Comparison of ENCODE assay signal across 21 cellular contexts in the genomic region with DNA sequence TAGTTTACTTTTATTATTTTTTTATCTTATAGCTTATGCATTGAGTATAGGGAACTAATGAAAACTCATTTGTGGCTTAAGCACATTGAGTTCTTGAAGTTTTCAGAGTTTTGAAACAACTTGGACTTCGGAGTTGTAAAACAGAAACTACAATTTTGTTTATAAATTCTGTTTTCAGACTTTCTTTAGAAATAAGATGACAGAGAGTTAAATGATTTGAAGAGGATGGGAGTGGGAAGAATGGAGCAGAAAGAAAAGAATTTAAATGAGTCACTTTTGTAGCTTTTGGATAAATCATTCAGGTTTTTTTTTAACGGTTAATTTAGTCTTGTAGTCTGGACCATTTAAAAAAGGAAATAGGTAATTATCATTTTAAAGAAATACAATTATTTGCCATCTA. TPM values are rescaled to one million over a fixed set of nuclear protein-coding genes. Genes with fewer than 3 reads are reported as not detected.
A peak's percentile ranks its signal among the peaks of the same experiment; 100 is the strongest.
DNase-seq lines count a peak whose midpoint lies in the region; ATAC-seq and TF ChIP-seq lines count a peak whose summit lies in the region.
"Had no signal": no experiment of that assay in that cellular context is flagged by ENCODE, and none has a peak within 500 bp of the region (broad histone marks: within the 10 kb centered on the region; RNA-seq: fewer than 3 reads in every experiment).

No MANE protein-coding gene starts in this region.

- TF ChIP-seq EP300 in esophagus muscularis mucosa (IDR thresholded peaks at IDR 0.05) = no peak

- no peaks in the 10 kb centered on the region for H3K27me3 Mint-ChIP-seq in activated CD8-positive, alpha-beta T cell treated with anti-CD3 and anti-CD28 coated beads for 36 hours
- no peaks in the 10 kb centered on the region for H3K27me3 Mint-ChIP-seq in activated CD8-positive, alpha-beta T cell treated with anti-CD3 and anti-CD28 coated beads, Interleukin-2, amount 10 ng/mL, durations not matched to agents 7 days and 5 days (ENCODE audit: low read depth)
- H3K27me3 Mint-ChIP-seq in T-helper 17 cell (no peaks in the 10 kb centered on the region), immature natural killer cell (ENCODE audit: low read depth in 3 of 3) (no peaks in the 10 kb centered on the region)
- H3K27me3 Mint-ChIP-seq: naive B cell had no signal

- POLR2A ChIA-PET in activated CD8-positive, alpha-beta T cell treated with anti-CD3 and anti-CD28 coated beads for 36 hours (lab: Charles Lee) = interaction anchor here (0.6 kb wide), 1 partner anchor 492 kb away, joined by 3 read pairs; no protein-coding TSS in a partner anchor
- POLR2A ChIA-PET in activated CD8-positive, alpha-beta T cell treated with anti-CD3 and anti-CD28 coated beads, Interleukin-2, amount 10 ng/mL, durations not matched to agents 7 days and 5 days (lab: Charles Lee) = no interaction called here

- no peak overlapping the region for H3K4me3 Mint-ChIP-seq in activated CD8-positive, alpha-beta T cell treated with anti-CD3 and anti-CD28 coated beads for 36 hours
- H3K4me3 Mint-ChIP-seq in activated CD8-positive, alpha-beta T cell treated with anti-CD3 and anti-CD28 coated beads, Interleukin-2, amount 10 ng/mL, durations not matched to agents 7 days and 5 days = no peak overlapping the region
- no peak overlapping the region for H3K4me3 Mint-ChIP-seq in T-helper 17 cell
- H3K4me3 Mint-ChIP-seq in stimulated activated effector memory CD8-positive, alpha-beta T cell treated with anti-CD3 and anti-CD28 coated beads, Interleukin-12 subunit alpha, Interleukin-12 subunit beta, amount 100 ng/mL, for 72 hours = no peak overlapping the region
- H3K4me3 Mint-ChIP-seq in immature natural killer cell = no peak overlapping the region
- H3K4me3 Mint-ChIP-seq: activated naive CD4-positive, alpha-beta T cell treated with anti-CD3 and anti-CD28 coated beads for 36 hours; naive B cell had no signal

- H3K4me3 ChIP-seq in esophagus muscularis mucosa = no peak overlapping the region
- H3K4me3 ChIP-seq: body of pancreas, colonic mucosa, upper lobe of right lung had no signal

- no peak for TF ChIP-seq POLR2A in esophagus muscularis mucosa (IDR thresholded peaks at IDR 0.05; ENCODE audit: low read depth)

- CTCF ChIA-PET in activated CD8-positive, alpha-beta T cell treated with anti-CD3 and anti-CD28 coated beads for 36 hours (lab: Charles Lee) = interaction anchor here (1.3 kb wide), 1 partner anchor 199 kb away, joined by 3 read pairs; no protein-coding TSS in a partner anchor
- CTCF ChIA-PET in activated CD8-positive, alpha-beta T cell treated with anti-CD3 and anti-CD28 coated beads, Interleukin-2, amount 10 ng/mL, durations not matched to agents 7 days and 5 days (lab: Charles Lee) = interaction anchor here (0.8 to 7.9 kb wide), 5 partner anchors 8 to 104 kb away, joined by 3 to 54 read pairs (median 3); no protein-coding TSS in a partner anchor

- no peaks in the 10 kb centered on the region for H3K9me3 Mint-ChIP-seq in activated CD8-positive, alpha-beta T cell treated with anti-CD3 and anti-CD28 coated beads for 36 hours
- no peaks in the 10 kb centered on the region for H3K9me3 Mint-ChIP-seq in activated CD8-positive, alpha-beta T cell treated with anti-CD3 and anti-CD28 coated beads, Interleukin-2, amount 10 ng/mL, durations not matched to agents 7 days and 5 days (ENCODE audit: insufficient read depth)
- no peaks in the 10 kb centered on the region for H3K9me3 Mint-ChIP-seq in stimulated activated effector memory CD8-positive, alpha-beta T cell treated with anti-CD3 and anti-CD28 coated beads, Interleukin-12 subunit alpha, Interleukin-12 subunit beta, amount 100 ng/mL, for 72 hours
- no peaks in the 10 kb centered on the region for H3K9me3 Mint-ChIP-seq in immature natural killer cell
- H3K9me3 Mint-ChIP-seq: activated naive CD4-positive, alpha-beta T cell treated with anti-CD3 and anti-CD28 coated beads for 36 hours; naive B cell had no signal

- peaks cover 67% of the 10 kb centered on the region for H3K4me1 Mint-ChIP-seq in activated CD8-positive, alpha-beta T cell treated with anti-CD3 and anti-CD28 coated beads for 36 hours (ENCODE audit: low read depth)
- peaks cover 5% of the 10 kb centered on the region for H3K4me1 Mint-ChIP-seq in activated CD8-positive, alpha-beta T cell treated with anti-CD3 and anti-CD28 coated beads, Interleukin-2, amount 10 ng/mL, durations not matched to agents 7 days and 5 days (ENCODE audit: low read depth)
- H3K4me1 Mint-ChIP-seq in T-helper 17 cell (peaks cover 11% of the 10 kb centered on the region), immature natural killer cell (peaks cover 0 to 6% of the 10 kb centered on the region in 2 donors)
- H3K4me1 Mint-ChIP-seq in stimulated activated effector memory CD8-positive, alpha-beta T cell treated with anti-CD3 and anti-CD28 coated beads, Interleukin-12 subunit alpha, Interleukin-12 subunit beta, amount 100 ng/mL, for 72 hours = peaks cover 38% of the 10 kb centered on the region
- H3K4me1 Mint-ChIP-seq: naive B cell had no signal

- H3K36me3 Mint-ChIP-seq in activated CD8-positive, alpha-beta T cell treated with anti-CD3 and anti-CD28 coated beads for 36 hours (ENCODE audit: low read depth) = peaks cover 53% of the 10 kb centered on the region
- peaks cover 60% of the 10 kb centered on the region for H3K36me3 Mint-ChIP-seq in activated CD8-positive, alpha-beta T cell treated with anti-CD3 and anti-CD28 coated beads, Interleukin-2, amount 10 ng/mL, durations not matched to agents 7 days and 5 days (ENCODE audit: low read depth)
- H3K36me3 Mint-ChIP-seq in T-helper 17 cell (ENCODE audit: low read depth) (peaks cover 5% of the 10 kb centered on the region), immature natural killer cell (peaks cover 4 to 32% (median 14%) of the 10 kb centered on the region in 3 donors)
- H3K36me3 Mint-ChIP-seq in stimulated activated effector memory CD8-positive, alpha-beta T cell treated with anti-CD3 and anti-CD28 coated beads, Interleukin-12 subunit alpha, Interleukin-12 subunit beta, amount 100 ng/mL, for 72 hours = peaks cover 100% of the 10 kb centered on the region

- ATAC-seq in activated CD8-positive, alpha-beta T cell treated with anti-CD3 and anti-CD28 coated beads for 36 hours = no peak
- no peak for ATAC-seq in activated CD8-positive, alpha-beta T cell treated with anti-CD3 and anti-CD28 coated beads, Interleukin-2, amount 10 ng/mL, durations not matched to agents 7 days and 5 days
- ATAC-seq in T-helper 17 cell (no peak), GM18861 (IDR thresholded peaks at IDR 0.05; ENCODE audit: unreplicated experiment) (no peak)
- no peak for ATAC-seq in stimulated activated effector memory CD8-positive, alpha-beta T cell treated with anti-CD3 and anti-CD28 coated beads, Interleukin-12 subunit alpha, Interleukin-12 subunit beta, amount 100 ng/mL, for 72 hours
- ATAC-seq: body of pancreas, HCT116, Panc1, upper lobe of right lung had no signal

- 57% methylated on average over 2 of the region's 2 CpGs for WGBS in esophagus muscularis mucosa

- H3K4me1 ChIP-seq in esophagus muscularis mucosa = peaks cover 0 to 36% (median 28%) of the 10 kb centered on the region in 4 donors
- H3K4me1 ChIP-seq: body of pancreas, colonic mucosa had no signal

- peak overlapping the region in 3 of 4 donors; percentile 1 to 45 (median 1) for H3K27ac ChIP-seq in esophagus muscularis mucosa (replicated peaks in 1 of 4)
- H3K27ac ChIP-seq: body of pancreas, colonic mucosa had no signal

- DNase-seq in activated CD8-positive, alpha-beta T cell treated with anti-CD3 and anti-CD28 coated beads for 36 hours = no peak
- DNase-seq in activated CD8-positive, alpha-beta T cell treated with anti-CD3 and anti-CD28 coated beads, Interleukin-2, amount 10 ng/mL, durations not matched to agents 7 days and 5 days = no peak
- no peak for DNase-seq in T-helper 17 cell
- DNase-seq in esophagus muscularis mucosa (ENCODE audit: extremely low spot score) = no peak
- no peak for DNase-seq in stimulated activated effector memory CD8-positive, alpha-beta T cell treated with anti-CD3 and anti-CD28 coated beads, Interleukin-12 subunit alpha, Interleukin-12 subunit beta, amount 100 ng/mL, for 72 hours (ENCODE audit: low spot score in 2 of 2)
- no peak for DNase-seq in NCI-H2171 treated with DMSO at 0.1 percent for 48 hours (lab: John Stamatoyannopoulos, UW)
- no peak for DNase-seq in immature natural killer cell
- DNase-seq: activated CD4-positive, alpha-beta T cell treated with anti-CD3 and anti-CD28 coated beads for 1 hour; activated CD8-positive, alpha-beta memory T cell treated with anti-CD3 and anti-CD28 coated beads, Interleukin-2, amount 50 U/mL, for 48 hours; activated naive CD4-positive, alpha-beta T cell treated with anti-CD3 and anti-CD28 coated beads for 36 hours; body of pancreas; C1 segment of cervical spinal cord; colonic mucosa; GF-D8; naive B cell; NCI-H1436 treated with DMSO at 0.1 percent for 48 hours; NCI-H774; upper lobe of right lung had no signal

- no peaks in the 10 kb centered on the region for H3K9me3 ChIP-seq in T-helper 17 cell (ENCODE audit: control insufficient read depth, low read length, poor library complexity, severe bottlenecking)
- no peaks in the 10 kb centered on the region for H3K9me3 ChIP-seq in esophagus muscularis mucosa
- H3K9me3 ChIP-seq: body of pancreas, colonic mucosa, upper lobe of right lung had no signal

- H3K27me3 ChIP-seq in esophagus muscularis mucosa = no peaks in the 10 kb centered on the region
- H3K27me3 ChIP-seq: body of pancreas, colonic mucosa, upper lobe of right lung had no signal

- H3K27ac Mint-ChIP-seq in activated CD8-positive, alpha-beta T cell treated with anti-CD3 and anti-CD28 coated beads for 36 hours = peak overlapping the region; percentile 69
- H3K27ac Mint-ChIP-seq in activated CD8-positive, alpha-beta T cell treated with anti-CD3 and anti-CD28 coated beads, Interleukin-2, amount 10 ng/mL, durations not matched to agents 7 days and 5 days = no peak overlapping the region
- H3K27ac Mint-ChIP-seq in T-helper 17 cell (peak overlapping the region; percentile 89), immature natural killer cell (peak overlapping the region in 1 of 6 donors; percentile 88)
- H3K27ac Mint-ChIP-seq in stimulated activated effector memory CD8-positive, alpha-beta T cell treated with anti-CD3 and anti-CD28 coated beads, Interleukin-12 subunit alpha, Interleukin-12 subunit beta, amount 100 ng/mL, for 72 hours = peak overlapping the region; percentile 80
- H3K27ac Mint-ChIP-seq: activated naive CD4-positive, alpha-beta T cell treated with anti-CD3 and anti-CD28 coated beads for 36 hours had no signal

- TF ChIP-seq CTCF in activated CD8-positive, alpha-beta T cell treated with anti-CD3 and anti-CD28 coated beads for 36 hours (IDR thresholded peaks at IDR 0.05) = no peak
- no peak for TF ChIP-seq CTCF in esophagus muscularis mucosa (IDR thresholded peaks at IDR 0.05)

- H3K36me3 ChIP-seq in esophagus muscularis mucosa = peaks cover 22 to 82% (median 57%) of the 10 kb centered on the region in 4 donors
- H3K36me3 ChIP-seq: colonic mucosa had no signal

- intact Hi-C loops in activated CD8-positive, alpha-beta T cell treated with anti-CD3 and anti-CD28 coated beads for 36 hours (cut with micrococcal nuclease) = no loop called here
- intact Hi-C loops in esophagus muscularis mucosa (cut with DNase I) = loop anchor here (5.0 kb wide), 1 partner anchor 225 kb away; no protein-coding TSS in a partner anchor

RNA-seq across cellular contexts. Expression of gene INKA2, which starts 32.3 kb away (rescaled TPM):
- 1 to 10 TPM; 1.7 to 2.3 TPM for total RNA-seq in activated CD8-positive, alpha-beta T cell treated with anti-CD3 and anti-CD28 coated beads for 36 hours
- total RNA-seq in activated CD8-positive, alpha-beta T cell treated with anti-CD3 and anti-CD28 coated beads, Interleukin-2, amount 10 ng/mL, durations not matched to agents 7 days and 5 days = 1 to 10 TPM; 4.1 to 4.3 TPM
- total RNA-seq in T-helper 17 cell (1 to 10 TPM; 1.5 to 9.0 TPM), esophagus muscularis mucosa (10 to 100 TPM in 1 of 4 donors, 1 to 10 TPM in 3; 4.0 to 10.8 (median 8.5) TPM)
- under 1 TPM in 2 of 3 donors, not detected in 1; 0.39 to 0.83 TPM for polyA plus RNA-seq in immature natural killer cell

RNA-seq across cellular contexts. Expression of gene DDX20, which starts 48.8 kb away (rescaled TPM):
- total RNA-seq in activated CD8-positive, alpha-beta T cell treated with anti-CD3 and anti-CD28 coated beads for 36 hours = 10 to 100 TPM; 15.3 to 15.9 TPM
- total RNA-seq in activated CD8-positive, alpha-beta T cell treated with anti-CD3 and anti-CD28 coated beads, Interleukin-2, amount 10 ng/mL, durations not matched to agents 7 days and 5 days = 10 to 100 TPM; 18.1 to 18.9 TPM
- total RNA-seq in T-helper 17 cell (10 to 100 TPM; 20.6 to 24.7 TPM), esophagus muscularis mucosa (10 to 100 TPM in 3 of 4 donors, 1 to 10 TPM in 1; 9.5 to 19.9 (median 13.1) TPM)
- 10 to 100 TPM in 1 of 3 donors, 1 to 10 TPM in 2; 4.1 to 12.3 (median 7.2) TPM for polyA plus RNA-seq in immature natural killer cell
